10 cellular contexts compared by ENCODE assay signal in the genomic region with DNA sequence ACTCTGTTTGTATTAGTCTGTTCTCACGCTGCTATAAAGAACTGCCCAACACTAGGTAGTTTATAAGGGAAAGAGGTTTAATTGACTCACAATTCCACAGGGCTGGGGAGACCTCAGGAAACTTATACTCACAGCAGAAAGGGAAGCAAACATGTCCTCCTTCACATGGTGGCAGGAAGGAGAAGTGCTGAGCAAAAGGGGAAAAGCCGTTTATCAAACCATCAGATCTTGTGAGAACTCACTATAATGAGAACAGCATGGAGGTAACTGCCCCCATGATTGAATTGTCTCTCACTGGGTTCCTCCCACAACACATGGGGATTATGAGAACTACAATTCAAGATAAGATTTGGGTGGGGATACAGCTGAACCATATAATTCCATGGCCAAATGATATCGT.
"Had no signal": no experiment of that assay in that cellular context is flagged by ENCODE, and none has a peak within 500 bp of the region (broad histone marks: within the 10 kb centered on the region; RNA-seq: fewer than 3 reads in every experiment).

No MANE protein-coding gene starts in this region.

- H3K4me3 ChIP-seq: lung, right atrium auricular region, upper lobe of left lung had no signal

- H3K27me3 ChIP-seq: right atrium auricular region, upper lobe of left lung had no signal

- H3K27ac ChIP-seq: right atrium auricular region had no signal

- DNase-seq: anterior cingulate cortex; hypothalamus; naive B cell; SK-N-SH; stimulated activated CD4-positive, alpha-beta T cell treated with anti-CD3 and anti-CD28 coated beads, Interleukin-1b, Interleukin-23, amount 100 ng/mL, for 48 hours; stimulated activated naive B cell treated with anti-CD40 and anti-IgM and Interleukin-4, amounts not matched to agents 10 μg/mL and 1 μg/mL and 100 μg/mL, for 72 hours; upper lobe of left lung had no signal

- ATAC-seq: activated CD4-positive, CD25-positive, alpha-beta regulatory T cell treated with anti-CD3 and anti-CD28 coated beads, Interleukin-2, amount 50 U/mL, for 24 hours; stimulated activated naive B cell treated with anti-CD40 and anti-IgM and Interleukin-4, amounts not matched to agents 10 μg/mL and 1 μg/mL and 100 μg/mL, for 72 hours had no signal

- H3K36me3 ChIP-seq: right atrium auricular region, upper lobe of left lung had no signal
